In the genomic region with DNA sequence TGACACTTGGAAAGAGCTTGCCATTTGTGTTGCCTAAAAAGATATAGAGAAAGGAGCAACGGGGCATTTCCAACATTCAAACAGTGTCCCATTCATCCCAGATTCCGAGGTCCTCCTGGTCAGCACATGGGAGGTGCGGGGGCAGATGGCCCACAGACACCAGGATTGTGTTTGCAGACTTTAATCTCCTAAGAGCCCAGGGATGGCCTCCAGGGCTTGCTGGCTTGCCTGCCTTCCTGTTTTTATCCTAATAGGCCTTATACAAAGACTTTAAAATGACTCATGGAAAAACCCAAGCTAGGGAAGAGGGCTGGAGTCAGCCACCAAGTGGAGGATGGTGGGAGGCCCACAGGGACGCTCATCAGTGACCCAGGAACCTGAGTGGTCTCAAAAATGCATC, we compare ENCODE assay signal across 1 cellular context.
TF ChIP-seq lines count a peak whose summit lies in the region.

No MANE protein-coding gene starts in this region.

TF ChIP-seq in HepG2, 621 proteins besides CTCF, POLR2A, EP300 and RAD21 (continued from another document):
- TF ChIP-seq, protein P1, sequence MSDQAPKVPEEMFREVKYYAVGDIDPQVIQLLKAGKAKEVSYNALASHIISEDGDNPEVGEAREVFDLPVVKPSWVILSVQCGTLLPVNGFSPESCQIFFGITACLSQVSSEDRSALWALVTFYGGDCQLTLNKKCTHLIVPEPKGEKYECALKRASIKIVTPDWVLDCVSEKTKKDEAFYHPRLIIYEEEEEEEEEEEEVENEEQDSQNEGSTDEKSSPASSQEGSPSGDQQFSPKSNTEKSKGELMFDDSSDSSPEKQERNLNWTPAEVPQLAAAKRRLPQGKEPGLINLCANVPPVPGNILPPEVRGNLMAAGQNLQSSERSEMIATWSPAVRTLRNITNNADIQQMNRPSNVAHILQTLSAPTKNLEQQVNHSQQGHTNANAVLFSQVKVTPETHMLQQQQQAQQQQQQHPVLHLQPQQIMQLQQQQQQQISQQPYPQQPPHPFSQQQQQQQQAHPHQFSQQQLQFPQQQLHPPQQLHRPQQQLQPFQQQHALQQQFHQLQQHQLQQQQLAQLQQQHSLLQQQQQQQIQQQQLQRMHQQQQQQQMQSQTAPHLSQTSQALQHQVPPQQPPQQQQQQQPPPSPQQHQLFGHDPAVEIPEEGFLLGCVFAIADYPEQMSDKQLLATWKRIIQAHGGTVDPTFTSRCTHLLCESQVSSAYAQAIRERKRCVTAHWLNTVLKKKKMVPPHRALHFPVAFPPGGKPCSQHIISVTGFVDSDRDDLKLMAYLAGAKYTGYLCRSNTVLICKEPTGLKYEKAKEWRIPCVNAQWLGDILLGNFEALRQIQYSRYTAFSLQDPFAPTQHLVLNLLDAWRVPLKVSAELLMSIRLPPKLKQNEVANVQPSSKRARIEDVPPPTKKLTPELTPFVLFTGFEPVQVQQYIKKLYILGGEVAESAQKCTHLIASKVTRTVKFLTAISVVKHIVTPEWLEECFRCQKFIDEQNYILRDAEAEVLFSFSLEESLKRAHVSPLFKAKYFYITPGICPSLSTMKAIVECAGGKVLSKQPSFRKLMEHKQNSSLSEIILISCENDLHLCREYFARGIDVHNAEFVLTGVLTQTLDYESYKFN (CRISPR knock-in tag; conservative IDR thresholded peaks at IDR 0.05): peak; percentile 83
- TF ChIP-seq AHDC1 (CRISPR knock-in tag; IDR thresholded peaks at IDR 0.05; ENCODE audit: borderline replicate concordance): peak; percentile 19; the same call in 1 of the 2 replicates
- 0 out of 2 replicates have a peak, but pooled peaks have one; percentile 17 for TF ChIP-seq HOXA3 (CRISPR knock-in tag; IDR thresholded peaks at IDR 0.05)
- TF ChIP-seq ZMYM3 (CRISPR knock-in tag; IDR thresholded peaks at IDR 0.05): peak; percentile 47
- peak; percentile 86 for TF ChIP-seq MYC (CRISPR knock-in tag; IDR thresholded peaks at IDR 0.05; ENCODE audit: borderline replicate concordance)
- peak; percentile 66; the same call in 1 of the 2 replicates for TF ChIP-seq SALL1 (CRISPR knock-in tag; IDR thresholded peaks at IDR 0.05)
- TF ChIP-seq IRF9 (CRISPR knock-in tag; IDR thresholded peaks at IDR 0.05; ENCODE audit: borderline replicate concordance): peak; percentile 83; the same call in 1 of the 2 replicates
- no peak for TF ChIP-seq HNF1A (IDR thresholded peaks at IDR 0.05; ENCODE audit: low read depth)
- peak; percentile 39; the same call in 1 of the 2 replicates for TF ChIP-seq HNF1A (CRISPR knock-in tag; IDR thresholded peaks at IDR 0.05; ENCODE audit: borderline replicate concordance)
- 0 out of 2 replicates have a peak, but pooled peaks have one; percentile 62 for TF ChIP-seq NFAT5 (CRISPR knock-in tag; IDR thresholded peaks at IDR 0.05)
- peak; percentile 48; the same call in 1 of the 2 replicates for TF ChIP-seq FOSL1 (CRISPR knock-in tag; IDR thresholded peaks at IDR 0.05; ENCODE audit: borderline replicate concordance)
- TF ChIP-seq PHF21A (CRISPR knock-in tag; IDR thresholded peaks at IDR 0.05): peak; percentile 85
- TF ChIP-seq TARDBP (CRISPR knock-in tag; IDR thresholded peaks at IDR 0.05): peak; percentile 17; the same call in 1 of the 2 replicates
- TF ChIP-seq, protein P2, sequence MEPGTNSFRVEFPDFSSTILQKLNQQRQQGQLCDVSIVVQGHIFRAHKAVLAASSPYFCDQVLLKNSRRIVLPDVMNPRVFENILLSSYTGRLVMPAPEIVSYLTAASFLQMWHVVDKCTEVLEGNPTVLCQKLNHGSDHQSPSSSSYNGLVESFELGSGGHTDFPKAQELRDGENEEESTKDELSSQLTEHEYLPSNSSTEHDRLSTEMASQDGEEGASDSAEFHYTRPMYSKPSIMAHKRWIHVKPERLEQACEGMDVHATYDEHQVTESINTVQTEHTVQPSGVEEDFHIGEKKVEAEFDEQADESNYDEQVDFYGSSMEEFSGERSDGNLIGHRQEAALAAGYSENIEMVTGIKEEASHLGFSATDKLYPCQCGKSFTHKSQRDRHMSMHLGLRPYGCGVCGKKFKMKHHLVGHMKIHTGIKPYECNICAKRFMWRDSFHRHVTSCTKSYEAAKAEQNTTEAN (CRISPR knock-in tag; conservative IDR thresholded peaks at IDR 0.05): peak; percentile 79
- peak; percentile 19; the same call in 1 of the 2 replicates for TF ChIP-seq MEIS2 (CRISPR knock-in tag; IDR thresholded peaks at IDR 0.05)
- peak; percentile 32; the same call in 1 of the 2 replicates for TF ChIP-seq BCL6 (CRISPR knock-in tag; IDR thresholded peaks at IDR 0.05)
- TF ChIP-seq ZFP37 (CRISPR knock-in tag; IDR thresholded peaks at IDR 0.05; ENCODE audit: borderline replicate concordance): peak; percentile 64; the same call in 1 of the 2 replicates
- no peak for TF ChIP-seq ZNF274 (CRISPR knock-in tag; IDR thresholded peaks at IDR 0.05)
- peak; percentile 50; the same call in 1 of the 2 replicates for TF ChIP-seq ZKSCAN8 (CRISPR knock-in tag; IDR thresholded peaks at IDR 0.05; ENCODE audit: borderline replicate concordance)
- no peak for TF ChIP-seq ZNF3 (CRISPR knock-in tag; IDR thresholded peaks at IDR 0.05)
- peak; percentile 66 for TF ChIP-seq FOXJ3 (CRISPR knock-in tag; IDR thresholded peaks at IDR 0.05; ENCODE audit: borderline replicate concordance)
- TF ChIP-seq SOX6 (IDR thresholded peaks at IDR 0.05): no peak
- TF ChIP-seq SOX6 (CRISPR knock-in tag; IDR thresholded peaks at IDR 0.05): peak; percentile 65
- TF ChIP-seq ZNF879 (CRISPR knock-in tag; IDR thresholded peaks at IDR 0.05): no peak
- 0 out of 2 replicates have a peak, but pooled peaks have one; percentile 28 for TF ChIP-seq ZNF746 (CRISPR knock-in tag; IDR thresholded peaks at IDR 0.05)
- 0 out of 2 replicates have a peak, but pooled peaks have one; percentile 37 for TF ChIP-seq CCDC6 (CRISPR knock-in tag; IDR thresholded peaks at IDR 0.05)
- TF ChIP-seq BRF2 (CRISPR knock-in tag; IDR thresholded peaks at IDR 0.05): no peak
TF ChIP-seq in HepG2: peak in this region for 114.
